In genomic region chrX:9312922-9313867, GRCh38 we compare ENCODE assay signal across 8 cellular contexts.
DNase-seq lines count a peak whose midpoint lies in the region; ATAC-seq, FAIRE-seq and TF ChIP-seq lines count a peak whose summit lies in the region.

No MANE protein-coding gene starts in this region.

- H3K4me3 ChIP-seq in foreskin fibroblast (ENCODE audit: low read depth in 1 of 2, low read length in 2 of 2): no peak overlapping the region

- TF ChIP-seq CTCF in GM10266 (IDR thresholded peaks at IDR 0.05; ENCODE audit: control insufficient read depth, insufficient read depth, low read depth, missing control alignments): peak; percentile 41
- TF ChIP-seq CTCF in foreskin fibroblast (IDR thresholded peaks at IDR 0.05; ENCODE audit: low read depth, low read length): peak; percentile 41

- peak; percentile 68 for ATAC-seq in GM21786 (IDR thresholded peaks at IDR 0.05; ENCODE audit: unreplicated experiment)

- DNase-seq in GM10266 (ENCODE audit: extremely low spot score): peak; percentile 6
- DNase-seq in NCI-H460 (ENCODE audit: extremely low read depth, low read depth): peak; percentile 29
- peak; percentile 89 for DNase-seq in activated CD8-positive, alpha-beta memory T cell treated with anti-CD3 and anti-CD28 coated beads, Interleukin-2, amount 50 U/mL, for 48 hours
- DNase-seq in foreskin fibroblast: no peak
- DNase-seq in stimulated activated CD4-positive, alpha-beta T cell treated with anti-CD3 and anti-CD28 coated beads, Interleukin-15, amount 100 ng/mL, for 1 hour (ENCODE audit: low read depth in 1 of 2, low spot score in 1 of 2): peak; percentile 50 to 63
- no peak for DNase-seq in DMS114 treated with DMSO at 0.1 percent for 48 hours (lab: John Stamatoyannopoulos, UW; ENCODE audit: unreplicated experiment)
- no peak for DNase-seq in urothelium cell line (ENCODE audit: low spot score)

- FAIRE-seq in urothelium cell line (lab: Jason Lieb, UNC): no peak

Comparison
In these comparisons a context has a peak if more than half of its experiments do, and no peak if none do; other contexts are left out.
1. DNase-seq: peak in GM10266 (single experiment), NCI-H460 (single experiment), activated CD8-positive, alpha-beta memory T cell treated with anti-CD3 and anti-CD28 coated beads, Interleukin-2, amount 50 U/mL, for 48 hours (single experiment) and stimulated activated CD4-positive, alpha-beta T cell treated with anti-CD3 and anti-CD28 coated beads, Interleukin-15, amount 100 ng/mL, for 1 hour (2 of 2); none in foreskin fibroblast (0 of 2), DMS114 treated with DMSO at 0.1 percent for 48 hours (single experiment) and urothelium cell line (single experiment).